9 cellular contexts compared by ENCODE assay signal in genomic region chr6:157304840-157305675, GRCh38. TPM values are rescaled to one million over a fixed set of nuclear protein-coding genes. Genes with fewer than 3 reads are reported as not detected.
DNase-seq lines count a peak whose midpoint lies in the region.
"Had no signal": no experiment of that assay in that cellular context is flagged by ENCODE, and none has a peak within 500 bp of the region (broad histone marks: within the 10 kb centered on the region; RNA-seq: fewer than 3 reads in every experiment).

No MANE protein-coding gene starts in this region.

- no peak overlapping the region for H3K27ac Mint-ChIP-seq in activated T-helper 1 cell treated with anti-CD3 and anti-CD28 coated beads, Interleukin-12 subunit alpha, Interleukin-12 subunit beta, Interleukin-2, Interleukin-4 antibody, amounts not matched to agents 30 ng/mL and 10 ng/mL and 1 ng/mL, durations not matched to agents 14 hours and 24 hours and 36 hours
- H3K27ac Mint-ChIP-seq: dendritic cell treated with granulocyte-macrophage colony-stimulating factor and Interleukin-4, amounts not matched to agents 40 ng/mL and 50 ng/mL, for 4 days had no signal

- H3K36me3 ChIP-seq in mesodermal cell (ENCODE audit: control insufficient read depth, insufficient read depth, low read length) = peaks cover 3% of the 10 kb centered on the region

- intact Hi-C loops in activated T-helper 1 cell treated with anti-CD3 and anti-CD28 coated beads, Interleukin-12 subunit alpha, Interleukin-12 subunit beta, Interleukin-2, Interleukin-4 antibody, amounts not matched to agents 30 ng/mL and 10 ng/mL and 1 ng/mL, durations not matched to agents 14 hours and 24 hours and 36 hours (cut with micrococcal nuclease) = no loop called here

- H3K9me3 Mint-ChIP-seq in activated T-helper 1 cell treated with anti-CD3 and anti-CD28 coated beads, Interleukin-12 subunit alpha, Interleukin-12 subunit beta, Interleukin-2, Interleukin-4 antibody, amounts not matched to agents 30 ng/mL and 10 ng/mL and 1 ng/mL, durations not matched to agents 14 hours and 24 hours and 36 hours = no peaks in the 10 kb centered on the region
- H3K9me3 Mint-ChIP-seq: dendritic cell treated with granulocyte-macrophage colony-stimulating factor and Interleukin-4, amounts not matched to agents 40 ng/mL and 50 ng/mL, for 4 days had no signal

- H3K4me1 Mint-ChIP-seq in activated T-helper 1 cell treated with anti-CD3 and anti-CD28 coated beads, Interleukin-12 subunit alpha, Interleukin-12 subunit beta, Interleukin-2, Interleukin-4 antibody, amounts not matched to agents 30 ng/mL and 10 ng/mL and 1 ng/mL, durations not matched to agents 14 hours and 24 hours and 36 hours (ENCODE audit: low read depth) = peaks cover 8% of the 10 kb centered on the region

- DNase-seq in AG08396 (ENCODE audit: low spot score) = peak; percentile 18
- peak; percentile 83 to 88 for DNase-seq in Kasumi-1 (lab: John Stamatoyannopoulos, UW)
- DNase-seq in dermis blood vessel endothelial cell = peak; percentile 84
- DNase-seq in activated T-helper 1 cell treated with anti-CD3 and anti-CD28 coated beads, Interleukin-12 subunit alpha, Interleukin-12 subunit beta, Interleukin-2, Interleukin-4 antibody, amounts not matched to agents 30 ng/mL and 10 ng/mL and 1 ng/mL, durations not matched to agents 14 hours and 24 hours and 36 hours (ENCODE audit: low spot score) = no peak
- no peak for DNase-seq in superior temporal gyrus (ENCODE audit: extremely low spot score)
- DNase-seq in NCI-H187 treated with DMSO at 0.1 percent for 48 hours (lab: John Stamatoyannopoulos, UW) = no peak
- DNase-seq in DMS 273 (lab: John Stamatoyannopoulos, UW; ENCODE audit: unreplicated experiment) = no peak

- peak overlapping the region; percentile 43 for H3K27ac ChIP-seq in mesodermal cell (ENCODE audit: low read depth, low read length, severe bottlenecking)

- H3K27me3 Mint-ChIP-seq in activated T-helper 1 cell treated with anti-CD3 and anti-CD28 coated beads, Interleukin-12 subunit alpha, Interleukin-12 subunit beta, Interleukin-2, Interleukin-4 antibody, amounts not matched to agents 30 ng/mL and 10 ng/mL and 1 ng/mL, durations not matched to agents 14 hours and 24 hours and 36 hours (ENCODE audit: insufficient read depth) = no peaks in the 10 kb centered on the region
- H3K27me3 Mint-ChIP-seq: dendritic cell treated with granulocyte-macrophage colony-stimulating factor and Interleukin-4, amounts not matched to agents 40 ng/mL and 50 ng/mL, for 4 days had no signal

- H3K36me3 Mint-ChIP-seq in activated T-helper 1 cell treated with anti-CD3 and anti-CD28 coated beads, Interleukin-12 subunit alpha, Interleukin-12 subunit beta, Interleukin-2, Interleukin-4 antibody, amounts not matched to agents 30 ng/mL and 10 ng/mL and 1 ng/mL, durations not matched to agents 14 hours and 24 hours and 36 hours (ENCODE audit: low read depth) = no peaks in the 10 kb centered on the region

- 92 to 95% methylated on average over 13 of the region's 13 CpGs for WGBS in mesodermal cell (ENCODE audit: insufficient coverage in 2 of 2), 2 experiments

- no peak overlapping the region for H3K4me3 Mint-ChIP-seq in activated T-helper 1 cell treated with anti-CD3 and anti-CD28 coated beads, Interleukin-12 subunit alpha, Interleukin-12 subunit beta, Interleukin-2, Interleukin-4 antibody, amounts not matched to agents 30 ng/mL and 10 ng/mL and 1 ng/mL, durations not matched to agents 14 hours and 24 hours and 36 hours
- H3K4me3 Mint-ChIP-seq: dendritic cell treated with granulocyte-macrophage colony-stimulating factor and Interleukin-4, amounts not matched to agents 40 ng/mL and 50 ng/mL, for 4 days had no signal

- H3K4me1 ChIP-seq in mesodermal cell (ENCODE audit: control insufficient read depth, insufficient read depth, low read length, poor library complexity, severe bottlenecking) = peaks cover 14% of the 10 kb centered on the region

- no peaks in the 10 kb centered on the region for H3K9me3 ChIP-seq in mesodermal cell (ENCODE audit: control insufficient read depth, low read length)

- no peak overlapping the region for H3K4me3 ChIP-seq in mesodermal cell (ENCODE audit: extremely low read depth, insufficient read depth, low read length, poor library complexity, severe bottlenecking)

RNA-seq across cellular contexts. Expression of gene TMEM242, which starts 18.3 kb away (rescaled TPM):
- total RNA-seq in dermis blood vessel endothelial cell = 6.2 and 7.5 TPM in 2 replicates
- 6.6 TPM for polyA plus RNA-seq in mesodermal cell (2013, experiment 1 of 2)
- 7.2 TPM for polyA plus RNA-seq in mesodermal cell (2013, experiment 2 of 2)
- 10.1 and 12.7 TPM in 2 replicates for total RNA-seq in activated T-helper 1 cell treated with anti-CD3 and anti-CD28 coated beads, Interleukin-12 subunit alpha, Interleukin-12 subunit beta, Interleukin-2, Interleukin-4 antibody, amounts not matched to agents 30 ng/mL and 10 ng/mL and 1 ng/mL, durations not matched to agents 14 hours and 24 hours and 36 hours

Comparison
In these comparisons a context has a peak if more than half of its experiments do, and no peak if none do; other contexts are left out.
1. DNase-seq: peak in AG08396 (single experiment), Kasumi-1 (2 of 2) and dermis blood vessel endothelial cell (single experiment); none in activated T-helper 1 cell treated with anti-CD3 and anti-CD28 coated beads, Interleukin-12 subunit alpha, Interleukin-12 subunit beta, Interleukin-2, Interleukin-4 antibody, amounts not matched to agents 30 ng/mL and 10 ng/mL and 1 ng/mL, durations not matched to agents 14 hours and 24 hours and 36 hours (single experiment), superior temporal gyrus (single experiment), NCI-H187 treated with DMSO at 0.1 percent for 48 hours (single experiment) and DMS 273 (single experiment).